8 cellular contexts compared by ENCODE assay signal in the genomic region with DNA sequence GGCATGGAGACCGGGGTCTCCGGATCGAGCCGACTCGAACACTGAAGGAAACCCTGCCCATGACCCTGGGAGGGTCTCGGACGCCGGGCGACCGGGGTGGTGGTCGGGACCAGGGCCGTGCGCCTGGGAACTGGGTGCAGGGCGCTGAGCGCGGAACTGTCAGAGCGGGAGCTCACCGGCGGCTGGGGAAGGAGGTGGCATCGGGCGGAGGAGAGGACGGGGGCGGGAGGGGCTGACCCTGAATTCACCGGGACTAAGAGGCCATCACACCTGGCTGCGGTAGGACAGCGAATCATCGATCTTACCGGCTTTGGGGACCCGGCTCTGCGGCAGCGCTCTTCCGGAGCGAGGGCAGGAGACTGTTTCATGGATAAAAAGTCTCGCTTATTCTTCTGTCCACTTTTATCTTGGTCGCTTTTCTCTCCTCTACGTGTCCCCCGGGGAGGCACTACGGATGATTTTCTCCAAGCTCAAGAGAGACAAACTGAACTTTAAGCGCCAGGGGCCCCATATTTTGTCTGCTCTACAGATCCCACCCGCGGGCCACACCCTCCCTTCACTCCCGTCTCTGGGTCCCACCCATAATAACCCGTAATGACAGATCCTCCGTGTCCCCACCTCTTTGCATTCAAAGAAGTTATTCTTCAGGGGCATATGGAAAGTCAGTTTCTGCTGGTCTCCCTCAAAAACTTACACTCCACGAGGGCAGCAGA. TPM values are rescaled to one million over a fixed set of nuclear protein-coding genes. Genes with fewer than 3 reads are reported as not detected.
A peak's percentile ranks its signal among the peaks of the same experiment; 100 is the strongest.
DNase-seq lines count a peak whose midpoint lies in the region; ATAC-seq and TF ChIP-seq lines count a peak whose summit lies in the region.

TSS of gene CORIN (minus strand) at position 486 of the 713 bp plus-strand sequence. CDS start at position 368, 118 bp downstream.

- H3K36me3 Mint-ChIP-seq in activated naive CD4-positive, alpha-beta T cell treated with anti-CD3 and anti-CD28 coated beads, Interleukin-2, amount 50 U/mL, for 24 hours, result no peaks in the 10 kb centered on the region

- peak within 1 kb of the TSS; percentile 11 to 71 (median 58); a peak in 21 of 22 replicates for H3K9ac ChIP-seq in BLaER1 treated with 17β-estradiol and CSF1 and Interleukin-3, amounts not matched to agents 10 nM and 100 nM

- intact Hi-C loops in gastrocnemius medialis (cut with DNase I; ENCODE audit: low total_unique reads), result loop anchor here (5.0 kb wide), 1 partner anchor 130 kb away; no protein-coding TSS in a partner anchor

- H3K4me3 Mint-ChIP-seq in activated naive CD4-positive, alpha-beta T cell treated with anti-CD3 and anti-CD28 coated beads, Interleukin-2, amount 50 U/mL, for 24 hours, result peak within 1 kb of the TSS; percentile 86

- H3K9me3 ChIP-seq in BLaER1 treated with 17β-estradiol and CSF1 and Interleukin-3, amounts not matched to agents 10 nM and 100 nM (replicated peaks in 1 of 11), result peaks cover 6 to 13% (median 9%) of the 10 kb centered on the region in 11 experiments
- H3K9me3 ChIP-seq in right atrium auricular region (peaks cover 0 to 6% of the 10 kb centered on the region in 2 donors), gastrocnemius medialis (peaks cover 0 to 3% (median 0%) of the 10 kb centered on the region in 3 donors)

- peak within 1 kb of the TSS; percentile 52 to 72 (median 62) for H3K4me3 ChIP-seq in BLaER1 treated with 17β-estradiol and CSF1 and Interleukin-3, amounts not matched to agents 10 nM and 100 nM
- H3K4me3 ChIP-seq in right atrium auricular region, result peak within 1 kb of the TSS; percentile 58 to 63
- H3K4me3 ChIP-seq in gastrocnemius medialis, result peak within 1 kb of the TSS; percentile 26 to 53 (median 50)

- H3K9me3 Mint-ChIP-seq in activated naive CD4-positive, alpha-beta T cell treated with anti-CD3 and anti-CD28 coated beads, Interleukin-2, amount 50 U/mL, for 24 hours, result no peaks in the 10 kb centered on the region

- TF ChIP-seq POLR2A in gastrocnemius medialis (IDR thresholded peaks at IDR 0.05), result no peak

- TF ChIP-seq CTCF in right atrium auricular region (IDR thresholded peaks at IDR 0.05) (no peak), gastrocnemius medialis (IDR thresholded peaks at IDR 0.05 in 4 of 5, conservative IDR thresholded peaks at IDR 0.05 in 1 of 5) (no peak)

- H4K20me1 ChIP-seq in BLaER1 treated with 17β-estradiol and CSF1 and Interleukin-3, amounts not matched to agents 10 nM and 100 nM, result peaks cover 0 to 29% (median 19%) of the 10 kb centered on the region in 11 experiments; a peak in 16 of 22 replicates

- ATAC-seq in GM21360 (IDR thresholded peaks at IDR 0.05; ENCODE audit: unreplicated experiment) (peak; percentile 21), gastrocnemius medialis (no peak)

- in situ Hi-C loops in gastrocnemius medialis (cut with MboI; ENCODE audit: low sequenced_read_pairs in 4 of 4), result loop anchor here in 1 of 4 donors (25.0 kb wide), 1 partner anchor 150 kb away; no protein-coding TSS in a partner anchor

- peaks cover 23% of the 10 kb centered on the region for H3K4me1 Mint-ChIP-seq in activated naive CD4-positive, alpha-beta T cell treated with anti-CD3 and anti-CD28 coated beads, Interleukin-2, amount 50 U/mL, for 24 hours

- peak within 1 kb of the TSS; percentile 93 to 100 (median 99) for H3K4me2 ChIP-seq in BLaER1 treated with 17β-estradiol and CSF1 and Interleukin-3, amounts not matched to agents 10 nM and 100 nM

- peaks cover 0 to 7% (median 3%) of the 10 kb centered on the region in 11 experiments; a peak in 5 of 22 replicates for H3K36me3 ChIP-seq in BLaER1 treated with 17β-estradiol and CSF1 and Interleukin-3, amounts not matched to agents 10 nM and 100 nM
- H3K36me3 ChIP-seq in right atrium auricular region (no peaks in the 10 kb centered on the region), gastrocnemius medialis (no peaks in the 10 kb centered on the region)

- H3K27ac Mint-ChIP-seq in activated naive CD4-positive, alpha-beta T cell treated with anti-CD3 and anti-CD28 coated beads, Interleukin-2, amount 50 U/mL, for 24 hours, result peak within 1 kb of the TSS; percentile 17

- H3K27me3 ChIP-seq in BLaER1 treated with 17β-estradiol and CSF1 and Interleukin-3, amounts not matched to agents 10 nM and 100 nM, result peaks cover 31 to 44% (median 38%) of the 10 kb centered on the region in 11 experiments
- no peaks in the 10 kb centered on the region for H3K27me3 ChIP-seq in right atrium auricular region
- H3K27me3 ChIP-seq in gastrocnemius medialis, result peaks cover 7 to 17% (median 14%) of the 10 kb centered on the region in 3 donors

- no peak within 1 kb of the TSS for H3K27ac ChIP-seq in BLaER1 treated with 17β-estradiol and CSF1 and Interleukin-3, amounts not matched to agents 10 nM and 100 nM
- peak within 1 kb of the TSS; percentile 72 to 85 for H3K27ac ChIP-seq in right atrium auricular region
- H3K27ac ChIP-seq in gastrocnemius medialis, result no peak within 1 kb of the TSS

- H3K4me1 ChIP-seq in BLaER1 treated with 17β-estradiol and CSF1 and Interleukin-3, amounts not matched to agents 10 nM and 100 nM, result peaks cover 26 to 30% (median 29%) of the 10 kb centered on the region in 10 experiments
- peaks cover 0 to 43% of the 10 kb centered on the region in 2 donors for H3K4me1 ChIP-seq in right atrium auricular region
- H3K4me1 ChIP-seq in gastrocnemius medialis, result peaks cover 18 to 21% of the 10 kb centered on the region in 2 donors

- peak; percentile 20 for DNase-seq in HuH-7 (ENCODE audit: low spot score)
- no peak for DNase-seq in right atrium auricular region (ENCODE audit: low spot score)
- no peak for DNase-seq in gastrocnemius medialis
- DNase-seq in AML-193 (lab: John Stamatoyannopoulos, UW), result no peak
- no peak for DNase-seq in cerebellar nuclear complex (lab: John Stamatoyannopoulos, UW)

- H3K27me3 Mint-ChIP-seq in activated naive CD4-positive, alpha-beta T cell treated with anti-CD3 and anti-CD28 coated beads, Interleukin-2, amount 50 U/mL, for 24 hours, result peaks cover 3% of the 10 kb centered on the region

RNA-seq across cellular contexts. Expression of gene CORIN, which starts in this region (rescaled TPM):
- total RNA-seq in right atrium auricular region (100 to 1,000 TPM in 1 of 2 donors, 10 to 100 TPM in 1; 42.3 to 180 TPM), gastrocnemius medialis (under 1 TPM in 2 of 4 donors, not detected in 2; 0.49 to 0.70 TPM)

Comparison
In these comparisons a context has a peak if more than half of its experiments do, and no peak if none do; other contexts are left out.
1. RNA of gene CORIN (total RNA-seq): 42.3 to 180 TPM in right atrium auricular region; 0.49 to 0.70 TPM in gastrocnemius medialis; every median in the first group is over 10 times any median in the second.
2. H3K27ac ChIP-seq: peak in right atrium auricular region (2 of 2); none in BLaER1 treated with 17β-estradiol and CSF1 and Interleukin-3, amounts not matched to agents 10 nM and 100 nM (0 of 11) and gastrocnemius medialis (0 of 4).
3. Peak in every context shown above with its lines, with median percentiles within 50 percentile points of each other: H3K4me3 ChIP-seq.